In genomic region chr12:81034926-81035325, GRCh38 we compare ENCODE assay signal across 12 cellular contexts. TPM values are rescaled to one million over a fixed set of nuclear protein-coding genes. Genes with fewer than 3 reads are reported as not detected.
"Had no signal": no experiment of that assay in that cellular context is flagged by ENCODE, and none has a peak within 500 bp of the region (broad histone marks: within the 10 kb centered on the region; RNA-seq: fewer than 3 reads in every experiment).

No MANE protein-coding gene starts in this region.

- H3K4me2 ChIP-seq: KMS-11 had no signal

- H3K36me3 ChIP-seq: HAP-1 had no signal

- H2AFZ ChIP-seq: GM23248 had no signal

- H3K4me3 ChIP-seq: GM23248, HAP-1 had no signal

- H3K27ac ChIP-seq: GM23248, HL-60, KMS-11 had no signal

- H3K9ac ChIP-seq: GM23248, KMS-11 had no signal

- ATAC-seq: HCT116 had no signal

- H3K4me1 ChIP-seq: HAP-1 had no signal

- H3K9me3 ChIP-seq: HAP-1 had no signal

- DNase-seq: GM23248, GOT3, H7, HFFc6, Karpas-422, KBM-7 had no signal

RNA-seq across cellular contexts. Expression of gene ACSS3, which starts 43.0 kb away (rescaled TPM):
- total RNA-seq: HT1080 had no signal
- polyA plus RNA-seq: IgD-negative memory B cell had no signal
